Comparison of ENCODE assay signal across 19 cellular contexts in genomic region chr13:72258340-72258981, GRCh38.
DNase-seq lines count a peak whose midpoint lies in the region; ATAC-seq and TF ChIP-seq lines count a peak whose summit lies in the region.
"Had no signal": no experiment of that assay in that cellular context is flagged by ENCODE, and none has a peak within 500 bp of the region (broad histone marks: within the 10 kb centered on the region; RNA-seq: fewer than 3 reads in every experiment).

No MANE protein-coding gene starts in this region.

- H3K27ac Mint-ChIP-seq in WTC11 (no peak overlapping the region), nephron progenitor cell (peak overlapping the region; percentile 21)
- H3K27ac Mint-ChIP-seq: CD14-positive monocyte had no signal

- H3K4me3 ChIP-seq in H7 (ENCODE audit: insufficient read depth, low read depth, low read length) (no peak overlapping the region), iPS DF 6.9 (ENCODE audit: low read length) (no peak overlapping the region), uterus (no peak overlapping the region), OCI-LY7 (ENCODE audit: low read depth, low read length, poor library complexity, severe bottlenecking) (no peak overlapping the region)

- POLR2A ChIA-PET in WTC11 (lab: Charles Lee) = interaction anchor here (0.7 kb wide), 1 partner anchor 77 kb away, joined by 3 read pairs; no protein-coding TSS in a partner anchor
- POLR2A ChIA-PET in OCI-LY7 (lab: Charles Lee) = no interaction called here

- H3K4me1 ChIP-seq in iPS DF 6.9 (ENCODE audit: control insufficient read depth, insufficient read depth, low read length) (0 out of 2 replicates have a peak, but pooled peaks cover 1% of the 10 kb centered on the region), uterus (no peaks in the 10 kb centered on the region), OCI-LY7 (ENCODE audit: insufficient read depth, low read length, poor library complexity, severe bottlenecking) (no peaks in the 10 kb centered on the region)
- H3K4me1 ChIP-seq: Caco-2 had no signal

- no peak for TF ChIP-seq POLR2A in uterus (IDR thresholded peaks at IDR 0.05)

- H3K4me1 Mint-ChIP-seq in WTC11 (peaks cover 11% of the 10 kb centered on the region), nephron progenitor cell (no peaks in the 10 kb centered on the region)
- H3K4me1 Mint-ChIP-seq: CD14-positive monocyte had no signal

- peak; percentile 8 for DNase-seq in H7
- peak; percentile 35 for DNase-seq in WTC11 (ENCODE audit: low spot score)
- DNase-seq in iPS DF 6.9 (ENCODE audit: low read depth, low spot score) = peak; percentile 22
- DNase-seq in nephron progenitor cell = peak; percentile 2
- DNase-seq in uterus = no peak
- no peak for DNase-seq in OCI-LY7 (ENCODE audit: low spot score)
- DNase-seq: ACHN, AML-193, Caco-2, DMS153, HCEC 1CT, NCI-H187 treated with DMSO at 0.1 percent for 48 hours, NCI-H345, NCI-H526 treated with DMSO at 0.1 percent for 48 hours, OCI-M1, RPMI8226 had no signal

- ATAC-seq in WTC11 = peak; percentile 89
- ATAC-seq in esophagus mucosa = no peak

- no peaks in the 10 kb centered on the region for H3K9me2 ChIP-seq in OCI-LY7 (ENCODE audit: insufficient read depth, low read length)

- no peaks in the 10 kb centered on the region for H3K36me3 Mint-ChIP-seq in WTC11
- H3K36me3 Mint-ChIP-seq in nephron progenitor cell (ENCODE audit: low read depth) = no peaks in the 10 kb centered on the region
- H3K36me3 Mint-ChIP-seq: CD14-positive monocyte had no signal

- BruUV-seq in OCI-LY7 (replicated peaks; lab: Mats Ljungman, UMichigan) = no TSS peak

- H3K4me2 ChIP-seq in OCI-LY7 (ENCODE audit: low read length) = no peak overlapping the region

- H3K27ac ChIP-seq in iPS DF 6.9 (ENCODE audit: low read length) = no peak overlapping the region
- no peak overlapping the region for H3K27ac ChIP-seq in uterus
- H3K27ac ChIP-seq in OCI-LY7 (ENCODE audit: low read depth, low read length, poor library complexity, severe bottlenecking) = no peak overlapping the region
- H3K27ac ChIP-seq: HL-60 had no signal

- TF ChIP-seq CTCF in WTC11 (IDR thresholded peaks at IDR 0.05) = no peak
- no peak for TF ChIP-seq CTCF in nephron progenitor cell (IDR thresholded peaks at IDR 0.05)
- no peak for TF ChIP-seq CTCF in uterus (IDR thresholded peaks at IDR 0.05)
- no peak for TF ChIP-seq CTCF in OCI-LY7 (conservative IDR thresholded peaks at IDR 0.05; ENCODE audit: low read length)

- H3K79me2 ChIP-seq in OCI-LY7 (ENCODE audit: insufficient read depth, low read depth, low read length) = no peaks in the 10 kb centered on the region

- H3K36me3 ChIP-seq in H7 (replicated peaks; ENCODE audit: control insufficient read depth, insufficient read depth, low read length) (no peaks in the 10 kb centered on the region), iPS DF 6.9 (ENCODE audit: control insufficient read depth, insufficient read depth, low read length) (no peaks in the 10 kb centered on the region), uterus (no peaks in the 10 kb centered on the region), OCI-LY7 (ENCODE audit: insufficient read depth, low read length) (no peaks in the 10 kb centered on the region)

- H3K9me3 ChIP-seq in iPS DF 6.9 (ENCODE audit: control insufficient read depth, insufficient read depth, low read length) = no peaks in the 10 kb centered on the region
- no peaks in the 10 kb centered on the region for H3K9me3 ChIP-seq in uterus
- no peaks in the 10 kb centered on the region for H3K9me3 ChIP-seq in OCI-LY7 (ENCODE audit: low read length)
- H3K9me3 ChIP-seq: Caco-2 had no signal

- H3K27me3 ChIP-seq in H7 (ENCODE audit: control insufficient read depth, insufficient read depth, low read length) = no peaks in the 10 kb centered on the region
- H3K27me3 ChIP-seq in iPS DF 6.9 (ENCODE audit: control insufficient read depth, insufficient read depth, low read length) = no peaks in the 10 kb centered on the region
- H3K27me3 ChIP-seq in uterus = no peaks in the 10 kb centered on the region

- no peaks in the 10 kb centered on the region for H4K20me1 ChIP-seq in OCI-LY7 (ENCODE audit: insufficient read depth, low read length)

- intact Hi-C loops in uterus (cut with DNase I; ENCODE audit: low total_unique reads) = no loop called here
- intact Hi-C loops in OCI-LY7 (cut with micrococcal nuclease; ENCODE audit: unreplicated experiment) = no loop called here

- no CpG with 5 or more reads among the region's 7 CpGs for WGBS in iPS DF 6.9 (ENCODE audit: insufficient coverage, insufficient read length)

- H3K9me3 Mint-ChIP-seq in WTC11 (no peaks in the 10 kb centered on the region), nephron progenitor cell (no peaks in the 10 kb centered on the region)

- H2AFZ ChIP-seq in OCI-LY7 (ENCODE audit: low read length) = no peak overlapping the region

- CTCF ChIA-PET in WTC11 (lab: Charles Lee) (no interaction called here), OCI-LY7 (lab: Charles Lee; ENCODE audit: unreplicated experiment) (no interaction called here)

- H3K4me3 Mint-ChIP-seq in WTC11 (no peak overlapping the region), nephron progenitor cell (no peak overlapping the region)

- H3K27me3 Mint-ChIP-seq in WTC11 (ENCODE audit: low read depth) (no peaks in the 10 kb centered on the region), nephron progenitor cell (ENCODE audit: low read depth, poor library complexity) (peaks cover 5% of the 10 kb centered on the region)

TF ChIP-seq in WTC11, 78 proteins besides CTCF, POLR2A, EP300 and RAD21:
- TF ChIP-seq PRRX2 (CRISPR knock-in tag; IDR thresholded peaks at IDR 0.05) = no peak
- TF ChIP-seq ZNF396 (CRISPR knock-in tag; IDR thresholded peaks at IDR 0.05; ENCODE audit: borderline replicate concordance) = no peak

Comparison
In these comparisons a context has a peak if more than half of its experiments do, and no peak if none do; other contexts are left out.
1. DNase-seq: peak in H7 (single experiment), WTC11 (single experiment), iPS DF 6.9 (single experiment) and nephron progenitor cell (single experiment); none in uterus (0 of 2) and OCI-LY7 (single experiment).